8 cellular contexts compared by ENCODE assay signal in genomic region chr1:44674113-44675000, GRCh38. TPM values are rescaled to one million over a fixed set of nuclear protein-coding genes. Genes with fewer than 3 reads are reported as not detected.
DNase-seq lines count a peak whose midpoint lies in the region; ATAC-seq and TF ChIP-seq lines count a peak whose summit lies in the region.

Gene ARMH1 (plus strand): TSS chr1:44674714. CDS start chr1:44689698, 14,984 bp downstream.
Gene TMEM53 (minus strand): TSS chr1:44674481. CDS start chr1:44674391, 90 bp downstream.

- intact Hi-C loops in ascending aorta (cut with DNase I): loop anchor here (1.0 to 10.0 kb wide), 7 partner anchors 30 to 1013 kb away; partner anchors contain the start of genes DMAP1, ERI3, GPBP1L1 and RNU5D-1
- intact Hi-C loops in right cardiac atrium (cut with DNase I): no loop called here
- intact Hi-C loops in uterus (cut with DNase I; ENCODE audit: low total_unique reads): no loop called here

- no peaks in the 10 kb centered on the region for H3K36me3 Mint-ChIP-seq in T-helper 2 cell treated with Interferon-gamma antibody and Interleukin-4, amounts not matched to agents 5 μg/mL and 100 μg/mL, for 36 hours (ENCODE audit: low read depth)

- peak; percentile 97 for DNase-seq in NCI-H1694 treated with DMSO at 0.1 percent for 48 hours (lab: John Stamatoyannopoulos, UW)
- DNase-seq in T-helper 2 cell treated with Interferon-gamma antibody and Interleukin-4, amounts not matched to agents 5 μg/mL and 100 μg/mL, for 36 hours (ENCODE audit: low spot score): peak; percentile 98
- DNase-seq in ascending aorta (ENCODE audit: low spot score in 2 of 2): peak; percentile 99 to 100
- DNase-seq in right cardiac atrium: peak; percentile 99 to 100 (median 99)
- peak; percentile 94 for DNase-seq in pulmonary artery endothelial cell (ENCODE audit: low read depth, low spot score)
- peak; percentile 99 to 100 for DNase-seq in uterus

- TF ChIP-seq CTCF in ascending aorta (IDR thresholded peaks at IDR 0.05): no peak
- no peak for TF ChIP-seq CTCF in uterus (IDR thresholded peaks at IDR 0.05)

- H3K9me3 ChIP-seq in ascending aorta (no peaks in the 10 kb centered on the region), right cardiac atrium (ENCODE audit: control insufficient read depth, low read length) (no peaks in the 10 kb centered on the region), uterus (no peaks in the 10 kb centered on the region)

- peak within 1 kb of the TSS; percentile 88 for H3K4me3 Mint-ChIP-seq in T-helper 2 cell treated with Interferon-gamma antibody and Interleukin-4, amounts not matched to agents 5 μg/mL and 100 μg/mL, for 36 hours

- H3K4me3 ChIP-seq in ascending aorta: peak within 1 kb of the TSS; percentile 64 to 85
- peak within 1 kb of the TSS; percentile 73 for H3K4me3 ChIP-seq in right cardiac atrium (ENCODE audit: low read length)
- H3K4me3 ChIP-seq in uterus: peak within 1 kb of the TSS; percentile 64 to 88

- no peaks in the 10 kb centered on the region for H3K36me3 ChIP-seq in ascending aorta
- no peaks in the 10 kb centered on the region for H3K36me3 ChIP-seq in uterus

- peaks cover 27% of the 10 kb centered on the region for H3K4me1 Mint-ChIP-seq in T-helper 2 cell treated with Interferon-gamma antibody and Interleukin-4, amounts not matched to agents 5 μg/mL and 100 μg/mL, for 36 hours (ENCODE audit: low read depth)

- 1% methylated on average over 56 of the region's 56 CpGs for WGBS in right cardiac atrium

- ATAC-seq in GM18499 (IDR thresholded peaks at IDR 0.05; ENCODE audit: insufficient read depth, unreplicated experiment) (peak; percentile 81), HG02938 (IDR thresholded peaks at IDR 0.05; ENCODE audit: unreplicated experiment) (peak; percentile 93), right cardiac atrium (peak; percentile 98 to 99)

- no peaks in the 10 kb centered on the region for H3K27me3 Mint-ChIP-seq in T-helper 2 cell treated with Interferon-gamma antibody and Interleukin-4, amounts not matched to agents 5 μg/mL and 100 μg/mL, for 36 hours (ENCODE audit: low read depth)

- H3K4me1 ChIP-seq in ascending aorta: peaks cover 7 to 27% of the 10 kb centered on the region in 2 donors
- H3K4me1 ChIP-seq in right cardiac atrium (ENCODE audit: control insufficient read depth, insufficient read depth, low read length): peaks cover 14% of the 10 kb centered on the region
- no peaks in the 10 kb centered on the region for H3K4me1 ChIP-seq in uterus

- H3K9me3 Mint-ChIP-seq in T-helper 2 cell treated with Interferon-gamma antibody and Interleukin-4, amounts not matched to agents 5 μg/mL and 100 μg/mL, for 36 hours: no peaks in the 10 kb centered on the region

- peak within 1 kb of the TSS; percentile 88 for H3K27ac Mint-ChIP-seq in T-helper 2 cell treated with Interferon-gamma antibody and Interleukin-4, amounts not matched to agents 5 μg/mL and 100 μg/mL, for 36 hours

- H3K27me3 ChIP-seq in ascending aorta (no peaks in the 10 kb centered on the region), right cardiac atrium (ENCODE audit: control insufficient read depth, insufficient read depth) (no peaks in the 10 kb centered on the region), uterus (no peaks in the 10 kb centered on the region)

- TF ChIP-seq POLR2A in uterus (IDR thresholded peaks at IDR 0.05): peak; percentile 42 to 75

- H3K27ac ChIP-seq in ascending aorta (peak within 1 kb of the TSS; percentile 86 to 92), right cardiac atrium (ENCODE audit: low read length) (peak within 1 kb of the TSS; percentile 99), uterus (peak within 1 kb of the TSS; percentile 96 to 97)

RNA-seq across cellular contexts. Expression of gene ARMH1, which starts in this region (rescaled TPM):
- total RNA-seq in ascending aorta: not detected
- 1 to 10 TPM in 2 of 4 donors, under 1 TPM in 2; 0.39 to 1.2 (median 0.84) TPM for total RNA-seq in right cardiac atrium
- polyA plus RNA-seq in right cardiac atrium: 0.91 TPM
- total RNA-seq in pulmonary artery endothelial cell: not detected in 2 replicates
- 1 to 10 TPM in 3 of 4 donors, not detected in 1; 2.7 to 7.7 (median 5.2) TPM for total RNA-seq in uterus

RNA-seq across cellular contexts. Expression of gene TMEM53, which starts in this region (rescaled TPM):
- total RNA-seq in ascending aorta (9.2 TPM), right cardiac atrium (10 to 100 TPM; 12.0 to 16.8 (median 13.1) TPM), pulmonary artery endothelial cell (1.5 and 2.1 TPM in 2 replicates), uterus (1 to 10 TPM in 3 of 4 donors, not detected in 1; 1.5 to 5.4 (median 3.8) TPM)
- 13.3 TPM for polyA plus RNA-seq in right cardiac atrium

Comparison
In these comparisons a context has a peak if more than half of its experiments do, and no peak if none do; other contexts are left out.
1. Peak in every context shown above with its lines: DNase-seq, ATAC-seq, H3K4me3 ChIP-seq and H3K27ac ChIP-seq.